In the genomic region with DNA sequence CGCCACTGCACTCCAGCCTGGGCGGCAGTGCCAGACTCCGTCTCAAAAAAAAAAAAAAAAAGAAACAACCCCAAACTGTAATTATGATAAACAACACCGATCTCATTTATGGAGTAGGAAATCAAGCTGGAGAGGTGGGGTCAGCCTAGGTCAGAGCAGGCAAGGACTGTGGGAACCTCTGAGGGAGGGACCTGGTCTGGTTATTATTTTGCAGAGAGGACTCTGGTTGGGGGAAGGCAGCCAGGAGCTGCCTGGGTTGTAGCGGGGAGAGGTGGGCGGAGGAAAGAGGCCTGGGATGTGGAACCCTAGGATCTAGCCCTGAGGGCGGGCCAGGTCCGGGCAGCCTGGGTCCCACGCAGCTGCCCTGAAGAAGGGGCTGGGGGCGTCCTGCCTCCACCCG, we compare ENCODE assay signal across 1 cellular context.
TF ChIP-seq lines count a peak whose summit lies in the region.

No MANE protein-coding gene starts in this region.

TF ChIP-seq in H1, 55 proteins besides CTCF, POLR2A, EP300 and RAD21:
- TF ChIP-seq ASH2L (IDR thresholded peaks at IDR 0.05; ENCODE audit: low read length) (no peak), HDAC2 (IDR thresholded peaks at IDR 0.05; ENCODE audit: borderline replicate concordance in 1 of 2, low read depth in 2 of 2, low read length in 2 of 2) (no peak), RXRA (IDR thresholded peaks at IDR 0.05; ENCODE audit: insufficient read depth, low read depth, low read length) (no peak), CHD1 (IDR thresholded peaks at IDR 0.05; ENCODE audit: low read depth, low read length) (no peak), SUZ12 (IDR thresholded peaks at IDR 0.05; ENCODE audit: low read length) (no peak), NANOG (IDR thresholded peaks at IDR 0.05; ENCODE audit: insufficient read depth, low read depth, low read length, poor library complexity, severe bottlenecking) (no peak), CBX5 (IDR thresholded peaks at IDR 0.05; ENCODE audit: low read depth, low read length) (no peak), SIRT6 (IDR thresholded peaks at IDR 0.05; ENCODE audit: low read length) (no peak), RNF2 (IDR thresholded peaks at IDR 0.05; ENCODE audit: borderline replicate concordance, low read depth, low read length, missing control alignments, poor library complexity, severe bottlenecking) (no peak), TEAD4 (IDR thresholded peaks at IDR 0.05; ENCODE audit: low read depth, low read length) (no peak), BCL11A (IDR thresholded peaks at IDR 0.05; ENCODE audit: low read depth in 2 of 2, low read length in 2 of 2) (no peak), SIX5 (IDR thresholded peaks at IDR 0.05; ENCODE audit: low read depth, low read length) (no peak)
- TF ChIP-seq, protein P1, sequence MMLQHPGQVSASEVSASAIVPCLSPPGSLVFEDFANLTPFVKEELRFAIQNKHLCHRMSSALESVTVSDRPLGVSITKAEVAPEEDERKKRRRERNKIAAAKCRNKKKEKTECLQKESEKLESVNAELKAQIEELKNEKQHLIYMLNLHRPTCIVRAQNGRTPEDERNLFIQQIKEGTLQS (IDR thresholded peaks at IDR 0.05; ENCODE audit: insufficient read depth, low read depth, low read length) = no peak
- TF ChIP-seq, protein P2, sequence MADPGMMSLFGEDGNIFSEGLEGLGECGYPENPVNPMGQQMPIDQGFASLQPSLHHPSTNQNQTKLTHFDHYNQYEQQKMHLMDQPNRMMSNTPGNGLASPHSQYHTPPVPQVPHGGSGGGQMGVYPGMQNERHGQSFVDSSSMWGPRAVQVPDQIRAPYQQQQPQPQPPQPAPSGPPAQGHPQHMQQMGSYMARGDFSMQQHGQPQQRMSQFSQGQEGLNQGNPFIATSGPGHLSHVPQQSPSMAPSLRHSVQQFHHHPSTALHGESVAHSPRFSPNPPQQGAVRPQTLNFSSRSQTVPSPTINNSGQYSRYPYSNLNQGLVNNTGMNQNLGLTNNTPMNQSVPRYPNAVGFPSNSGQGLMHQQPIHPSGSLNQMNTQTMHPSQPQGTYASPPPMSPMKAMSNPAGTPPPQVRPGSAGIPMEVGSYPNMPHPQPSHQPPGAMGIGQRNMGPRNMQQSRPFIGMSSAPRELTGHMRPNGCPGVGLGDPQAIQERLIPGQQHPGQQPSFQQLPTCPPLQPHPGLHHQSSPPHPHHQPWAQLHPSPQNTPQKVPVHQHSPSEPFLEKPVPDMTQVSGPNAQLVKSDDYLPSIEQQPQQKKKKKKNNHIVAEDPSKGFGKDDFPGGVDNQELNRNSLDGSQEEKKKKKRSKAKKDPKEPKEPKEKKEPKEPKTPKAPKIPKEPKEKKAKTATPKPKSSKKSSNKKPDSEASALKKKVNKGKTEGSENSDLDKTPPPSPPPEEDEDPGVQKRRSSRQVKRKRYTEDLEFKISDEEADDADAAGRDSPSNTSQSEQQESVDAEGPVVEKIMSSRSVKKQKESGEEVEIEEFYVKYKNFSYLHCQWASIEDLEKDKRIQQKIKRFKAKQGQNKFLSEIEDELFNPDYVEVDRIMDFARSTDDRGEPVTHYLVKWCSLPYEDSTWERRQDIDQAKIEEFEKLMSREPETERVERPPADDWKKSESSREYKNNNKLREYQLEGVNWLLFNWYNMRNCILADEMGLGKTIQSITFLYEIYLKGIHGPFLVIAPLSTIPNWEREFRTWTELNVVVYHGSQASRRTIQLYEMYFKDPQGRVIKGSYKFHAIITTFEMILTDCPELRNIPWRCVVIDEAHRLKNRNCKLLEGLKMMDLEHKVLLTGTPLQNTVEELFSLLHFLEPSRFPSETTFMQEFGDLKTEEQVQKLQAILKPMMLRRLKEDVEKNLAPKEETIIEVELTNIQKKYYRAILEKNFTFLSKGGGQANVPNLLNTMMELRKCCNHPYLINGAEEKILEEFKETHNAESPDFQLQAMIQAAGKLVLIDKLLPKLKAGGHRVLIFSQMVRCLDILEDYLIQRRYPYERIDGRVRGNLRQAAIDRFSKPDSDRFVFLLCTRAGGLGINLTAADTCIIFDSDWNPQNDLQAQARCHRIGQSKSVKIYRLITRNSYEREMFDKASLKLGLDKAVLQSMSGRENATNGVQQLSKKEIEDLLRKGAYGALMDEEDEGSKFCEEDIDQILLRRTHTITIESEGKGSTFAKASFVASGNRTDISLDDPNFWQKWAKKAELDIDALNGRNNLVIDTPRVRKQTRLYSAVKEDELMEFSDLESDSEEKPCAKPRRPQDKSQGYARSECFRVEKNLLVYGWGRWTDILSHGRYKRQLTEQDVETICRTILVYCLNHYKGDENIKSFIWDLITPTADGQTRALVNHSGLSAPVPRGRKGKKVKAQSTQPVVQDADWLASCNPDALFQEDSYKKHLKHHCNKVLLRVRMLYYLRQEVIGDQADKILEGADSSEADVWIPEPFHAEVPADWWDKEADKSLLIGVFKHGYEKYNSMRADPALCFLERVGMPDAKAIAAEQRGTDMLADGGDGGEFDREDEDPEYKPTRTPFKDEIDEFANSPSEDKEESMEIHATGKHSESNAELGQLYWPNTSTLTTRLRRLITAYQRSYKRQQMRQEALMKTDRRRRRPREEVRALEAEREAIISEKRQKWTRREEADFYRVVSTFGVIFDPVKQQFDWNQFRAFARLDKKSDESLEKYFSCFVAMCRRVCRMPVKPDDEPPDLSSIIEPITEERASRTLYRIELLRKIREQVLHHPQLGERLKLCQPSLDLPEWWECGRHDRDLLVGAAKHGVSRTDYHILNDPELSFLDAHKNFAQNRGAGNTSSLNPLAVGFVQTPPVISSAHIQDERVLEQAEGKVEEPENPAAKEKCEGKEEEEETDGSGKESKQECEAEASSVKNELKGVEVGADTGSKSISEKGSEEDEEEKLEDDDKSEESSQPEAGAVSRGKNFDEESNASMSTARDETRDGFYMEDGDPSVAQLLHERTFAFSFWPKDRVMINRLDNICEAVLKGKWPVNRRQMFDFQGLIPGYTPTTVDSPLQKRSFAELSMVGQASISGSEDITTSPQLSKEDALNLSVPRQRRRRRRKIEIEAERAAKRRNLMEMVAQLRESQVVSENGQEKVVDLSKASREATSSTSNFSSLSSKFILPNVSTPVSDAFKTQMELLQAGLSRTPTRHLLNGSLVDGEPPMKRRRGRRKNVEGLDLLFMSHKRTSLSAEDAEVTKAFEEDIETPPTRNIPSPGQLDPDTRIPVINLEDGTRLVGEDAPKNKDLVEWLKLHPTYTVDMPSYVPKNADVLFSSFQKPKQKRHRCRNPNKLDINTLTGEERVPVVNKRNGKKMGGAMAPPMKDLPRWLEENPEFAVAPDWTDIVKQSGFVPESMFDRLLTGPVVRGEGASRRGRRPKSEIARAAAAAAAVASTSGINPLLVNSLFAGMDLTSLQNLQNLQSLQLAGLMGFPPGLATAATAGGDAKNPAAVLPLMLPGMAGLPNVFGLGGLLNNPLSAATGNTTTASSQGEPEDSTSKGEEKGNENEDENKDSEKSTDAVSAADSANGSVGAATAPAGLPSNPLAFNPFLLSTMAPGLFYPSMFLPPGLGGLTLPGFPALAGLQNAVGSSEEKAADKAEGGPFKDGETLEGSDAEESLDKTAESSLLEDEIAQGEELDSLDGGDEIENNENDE (IDR thresholded peaks at IDR 0.05; ENCODE audit: insufficient replicate concordance, low read length) = no peak
